ENCODE assay signal across 9 cellular contexts in genomic region chr17:77286641-77287431, GRCh38.
A peak's percentile ranks its signal among the peaks of the same experiment; 100 is the strongest.
DNase-seq lines count a peak whose midpoint lies in the region; ATAC-seq and TF ChIP-seq lines count a peak whose summit lies in the region.
"Had no signal": no experiment of that assay in that cellular context is flagged by ENCODE, and none has a peak within 500 bp of the region (broad histone marks: within the 10 kb centered on the region; RNA-seq: fewer than 3 reads in every experiment).

No MANE protein-coding gene starts in this region.

- H3K36me3 ChIP-seq in BE2C = no peaks in the 10 kb centered on the region
- no peaks in the 10 kb centered on the region for H3K36me3 ChIP-seq in mucosa of rectum (ENCODE audit: control insufficient read depth in 2 of 2, insufficient read depth in 2 of 2, low read length in 2 of 2)

- no peak overlapping the region for H3K4me3 Mint-ChIP-seq in endothelial cell (ENCODE audit: unreplicated experiment)
- H3K4me3 Mint-ChIP-seq in CD4-positive, alpha-beta T cell = no peak overlapping the region
- H3K4me3 Mint-ChIP-seq: activated naive CD4-positive, alpha-beta T cell treated with anti-CD3 and anti-CD28 coated beads, Interleukin-2, amount 50 U/mL, for 24 hours had no signal

- no peak for ATAC-seq in CD4-positive, alpha-beta T cell (ENCODE audit: poor library complexity)
- ATAC-seq in HG03354 (IDR thresholded peaks at IDR 0.05; ENCODE audit: poor library complexity, severe bottlenecking, unreplicated experiment) = no peak

- POLR2A ChIA-PET in CD4-positive, alpha-beta T cell (lab: Charles Lee) = no interaction called here

- CTCF ChIA-PET in CD4-positive, alpha-beta T cell (lab: Charles Lee) = no interaction called here

- H3K4me1 ChIP-seq in BE2C = peaks cover 39% of the 10 kb centered on the region
- peaks cover 45 to 50% of the 10 kb centered on the region in 2 donors for H3K4me1 ChIP-seq in mucosa of rectum (ENCODE audit: control insufficient read depth in 2 of 2, insufficient read depth in 2 of 2, low read length in 2 of 2)

- H3K27ac Mint-ChIP-seq in endothelial cell (ENCODE audit: unreplicated experiment) = no peak overlapping the region
- H3K27ac Mint-ChIP-seq in CD4-positive, alpha-beta T cell = no peak overlapping the region

- H3K9me3 ChIP-seq in BE2C = no peaks in the 10 kb centered on the region
- no peaks in the 10 kb centered on the region for H3K9me3 ChIP-seq in mucosa of rectum (ENCODE audit: control insufficient read depth in 2 of 2, low read length in 2 of 2)
- no peaks in the 10 kb centered on the region for H3K9me3 ChIP-seq in CD4-positive, alpha-beta T cell (ENCODE audit: control insufficient read depth, low read length)

- peaks cover 10% of the 10 kb centered on the region for H3K27me3 Mint-ChIP-seq in endothelial cell (ENCODE audit: unreplicated experiment)
- H3K27me3 Mint-ChIP-seq in CD4-positive, alpha-beta T cell = peaks cover 7% of the 10 kb centered on the region
- H3K27me3 Mint-ChIP-seq: activated naive CD4-positive, alpha-beta T cell treated with anti-CD3 and anti-CD28 coated beads, Interleukin-2, amount 50 U/mL, for 24 hours had no signal

- H3K9ac ChIP-seq in mucosa of rectum (ENCODE audit: low read depth in 1 of 2, low read length in 2 of 2) = peak overlapping the region; percentile 65 to 84

- H3K27me3 ChIP-seq in BE2C = no peaks in the 10 kb centered on the region
- no peaks in the 10 kb centered on the region for H3K27me3 ChIP-seq in mucosa of rectum (ENCODE audit: control insufficient read depth in 2 of 2, insufficient read depth in 2 of 2, low read length in 2 of 2)
- H3K27me3 ChIP-seq in CD4-positive, alpha-beta T cell (ENCODE audit: control insufficient read depth, insufficient read depth, low read length) = peaks cover 8% of the 10 kb centered on the region

- H3K4me3 ChIP-seq in BE2C (ENCODE audit: low read depth, low read length) = peak overlapping the region; percentile 7; the same call in 1 of the 2 replicates
- no peak overlapping the region for H3K4me3 ChIP-seq in choroid plexus epithelial cell (ENCODE audit: low read depth, low read length)
- H3K4me3 ChIP-seq in mucosa of rectum (ENCODE audit: low read length in 2 of 2) = peak overlapping the region; percentile 36 to 44

- H3K36me3 Mint-ChIP-seq in endothelial cell (ENCODE audit: low read depth, unreplicated experiment) = no peaks in the 10 kb centered on the region
- peaks cover 6% of the 10 kb centered on the region for H3K36me3 Mint-ChIP-seq in CD4-positive, alpha-beta T cell (ENCODE audit: low read depth)
- H3K36me3 Mint-ChIP-seq: activated naive CD4-positive, alpha-beta T cell treated with anti-CD3 and anti-CD28 coated beads, Interleukin-2, amount 50 U/mL, for 24 hours had no signal

- H3K9me3 Mint-ChIP-seq in endothelial cell (ENCODE audit: unreplicated experiment) = no peaks in the 10 kb centered on the region
- H3K9me3 Mint-ChIP-seq in CD4-positive, alpha-beta T cell = no peaks in the 10 kb centered on the region
- H3K9me3 Mint-ChIP-seq: activated naive CD4-positive, alpha-beta T cell treated with anti-CD3 and anti-CD28 coated beads, Interleukin-2, amount 50 U/mL, for 24 hours had no signal

- DNase-seq in BE2C (peak; percentile 77), NCI-H2081 (lab: John Stamatoyannopoulos, UW) (peak; percentile 92 to 96), choroid plexus epithelial cell (ENCODE audit: low read depth) (peak; percentile 55), NAMALWA (ENCODE audit: low spot score) (no peak), endothelial cell (ENCODE audit: low spot score) (no peak)
- DNase-seq in CD4-positive, alpha-beta T cell = no peak

- TF ChIP-seq CTCF in BE2C (IDR thresholded peaks at IDR 0.05; ENCODE audit: low read depth, low read length) (no peak), choroid plexus epithelial cell (conservative IDR thresholded peaks at IDR 0.05; ENCODE audit: low read depth, low read length) (no peak), endothelial cell (IDR thresholded peaks at IDR 0.05; ENCODE audit: unreplicated experiment) (no peak)
- TF ChIP-seq CTCF in CD4-positive, alpha-beta T cell (IDR thresholded peaks at IDR 0.05) = no peak

- peak overlapping the region; percentile 97 to 99 for H3K27ac ChIP-seq in mucosa of rectum (ENCODE audit: low read depth in 2 of 2, low read length in 2 of 2)
- H3K27ac ChIP-seq in CD4-positive, alpha-beta T cell (ENCODE audit: low read depth, low read length) = no peak overlapping the region

- intact Hi-C loops in CD4-positive, alpha-beta T cell (cut with DNase I, micrococcal nuclease) = no loop called here

- H3K4me1 Mint-ChIP-seq in endothelial cell (ENCODE audit: unreplicated experiment) = peaks cover 19% of the 10 kb centered on the region
- H3K4me1 Mint-ChIP-seq in CD4-positive, alpha-beta T cell (ENCODE audit: low read depth) = peaks cover 6% of the 10 kb centered on the region

Comparison
In these comparisons a context has a peak if more than half of its experiments do, and no peak if none do; other contexts are left out.
1. DNase-seq: peak in BE2C (single experiment), NCI-H2081 (2 of 2) and choroid plexus epithelial cell (single experiment); none in NAMALWA (single experiment), endothelial cell (single experiment) and CD4-positive, alpha-beta T cell (0 of 10).